In genomic region chr5:142726188-142726731, GRCh38 we compare ENCODE assay signal across 1 cellular context.
A peak's percentile ranks its signal among the peaks of the same experiment; 100 is the strongest.
TF ChIP-seq lines count a peak whose summit lies in the region.

No MANE protein-coding gene starts in this region.

TF ChIP-seq in K562, 482 proteins besides CTCF, POLR2A, EP300 and RAD21 (continued from another document and continues in another):
- TF ChIP-seq ZNF449 (CRISPR knock-in tag; IDR thresholded peaks at IDR 0.05): 0 out of 2 replicates have a peak, but pooled peaks have one; percentile 25
- TF ChIP-seq CHD4 (IDR thresholded peaks at IDR 0.05; ENCODE audit: insufficient read depth, insufficient replicate concordance, low read depth, low read length, poor library complexity, severe bottlenecking): no peak
- peak; percentile 24 for TF ChIP-seq MEIS2 (IDR thresholded peaks at IDR 0.05; ENCODE audit: partially characterized antibody)
- no peak for TF ChIP-seq POLR2B (IDR thresholded peaks at IDR 0.05; ENCODE audit: low read depth, partially characterized antibody)
- no peak for TF ChIP-seq CUX1 (CRISPR knock-in tag; IDR thresholded peaks at IDR 0.05)
- 0 out of 2 replicates have a peak, but pooled peaks have one; percentile 65 for TF ChIP-seq ZNF589 (CRISPR knock-in tag; IDR thresholded peaks at IDR 0.05; ENCODE audit: low read depth)
- peak; percentile 91 for TF ChIP-seq ATF4 (CRISPR knock-in tag; IDR thresholded peaks at IDR 0.05)
- TF ChIP-seq TAF1 (IDR thresholded peaks at IDR 0.05; ENCODE audit: control insufficient read depth, extremely low read depth, insufficient read depth, low read length, severe bottlenecking): no peak
- TF ChIP-seq ZNF41 (CRISPR knock-in tag; conservative IDR thresholded peaks at IDR 0.05): no peak
- no peak for TF ChIP-seq PHB2 (IDR thresholded peaks at IDR 0.05; ENCODE audit: low read depth)
- TF ChIP-seq E4F1 (CRISPR knock-in tag; IDR thresholded peaks at IDR 0.05; ENCODE audit: borderline replicate concordance): no peak
- TF ChIP-seq ZBTB17 (CRISPR knock-in tag; IDR thresholded peaks at IDR 0.05): no peak
- TF ChIP-seq C11orf30 (IDR thresholded peaks at IDR 0.05; ENCODE audit: low read depth): peak; percentile 26; the same call in 1 of the 2 replicates
- no peak for TF ChIP-seq FOXA1 (IDR thresholded peaks at IDR 0.05; ENCODE audit: borderline replicate concordance)
- no peak for TF ChIP-seq MYC (IDR thresholded peaks at IDR 0.05; ENCODE audit: low read depth, low read length)
- no peak for TF ChIP-seq MYC (CRISPR knock-in tag; IDR thresholded peaks at IDR 0.05; ENCODE audit: borderline replicate concordance, low read depth)
- no peak for TF ChIP-seq CEBPG (CRISPR knock-in tag; IDR thresholded peaks at IDR 0.05)
- TF ChIP-seq CEBPG (tag; conservative IDR thresholded peaks at IDR 0.05 in 1 of 2, IDR thresholded peaks at IDR 0.05 in 1 of 2): peak; percentile 91 to 99
- no peak for TF ChIP-seq ATF7 (IDR thresholded peaks at IDR 0.05)
- TF ChIP-seq ZNF785 (CRISPR knock-in tag; IDR thresholded peaks at IDR 0.05): no peak
- no peak for TF ChIP-seq ZNF277 (CRISPR knock-in tag; IDR thresholded peaks at IDR 0.05; ENCODE audit: borderline replicate concordance)
- no peak for TF ChIP-seq SREBF2 (CRISPR knock-in tag; IDR thresholded peaks at IDR 0.05)
- TF ChIP-seq BDP1 (IDR thresholded peaks at IDR 0.05; ENCODE audit: insufficient read depth, insufficient read length): no peak
- no peak for TF ChIP-seq RBM22 (IDR thresholded peaks at IDR 0.05; ENCODE audit: low read depth, low read length, poor library complexity, severe bottlenecking)
- no peak for TF ChIP-seq GTF2B (IDR thresholded peaks at IDR 0.05; ENCODE audit: extremely low read depth, insufficient read length)
- no peak for TF ChIP-seq ZKSCAN1 (IDR thresholded peaks at IDR 0.05; ENCODE audit: low read depth, low read length)
- no peak for TF ChIP-seq PHTF2 (CRISPR knock-in tag; IDR thresholded peaks at IDR 0.05)
- no peak for TF ChIP-seq PRMT5 (CRISPR knock-in tag; IDR thresholded peaks at IDR 0.05)
- TF ChIP-seq ZNF140 (CRISPR knock-in tag; IDR thresholded peaks at IDR 0.05): no peak
- peak; percentile 87 for TF ChIP-seq ZNF175 (CRISPR knock-in tag; IDR thresholded peaks at IDR 0.05; ENCODE audit: low read depth)
- TF ChIP-seq DMBX1 (CRISPR knock-in tag; IDR thresholded peaks at IDR 0.05; ENCODE audit: borderline replicate concordance): no peak
- TF ChIP-seq TRIM24 (IDR thresholded peaks at IDR 0.05): peak; percentile 90 to 95; a peak in 3 of 4 replicates
- TF ChIP-seq ZNF511 (CRISPR knock-in tag; IDR thresholded peaks at IDR 0.05): no peak
- no peak for TF ChIP-seq BRF1 (IDR thresholded peaks at IDR 0.05; ENCODE audit: borderline replicate concordance, extremely low read depth, insufficient read length)
- peak; percentile 15; the same call in 1 of the 2 replicates for TF ChIP-seq ZNF395 (CRISPR knock-in tag; IDR thresholded peaks at IDR 0.05)
- no peak for TF ChIP-seq NR3C1 (CRISPR knock-in tag; IDR thresholded peaks at IDR 0.05)
- TF ChIP-seq CREB3 (tag; conservative IDR thresholded peaks at IDR 0.05; ENCODE audit: low read depth): no peak
- peak; percentile 83 for TF ChIP-seq POLR2H (tag; IDR thresholded peaks at IDR 0.05; ENCODE audit: low read depth)
- no peak for TF ChIP-seq MXI1 (IDR thresholded peaks at IDR 0.05; ENCODE audit: low read depth, low read length)
- TF ChIP-seq ZNF644 (tag; IDR thresholded peaks at IDR 0.05; ENCODE audit: low read depth): peak; percentile 45; the same call in 1 of the 2 replicates
- 0 out of 2 replicates have a peak, but pooled peaks have one; percentile 7 for TF ChIP-seq SMAD3 (CRISPR knock-in tag; conservative IDR thresholded peaks at IDR 0.05)
- no peak for TF ChIP-seq GATAD2A (IDR thresholded peaks at IDR 0.05)
- TF ChIP-seq DLX4 (CRISPR knock-in tag; IDR thresholded peaks at IDR 0.05): no peak
- TF ChIP-seq CEBPB (tag; IDR thresholded peaks at IDR 0.05): peak; percentile 31; the same call in 1 of the 2 replicates
- TF ChIP-seq ELF2 (CRISPR knock-in tag; IDR thresholded peaks at IDR 0.05): no peak
- TF ChIP-seq ZNF146 (CRISPR knock-in tag; IDR thresholded peaks at IDR 0.05; ENCODE audit: unreplicated experiment): no peak
- peak; percentile 27; the same call in 1 of the 2 replicates for TF ChIP-seq MAFF (IDR thresholded peaks at IDR 0.05; ENCODE audit: low read length)
- TF ChIP-seq SP1 (CRISPR knock-in tag; IDR thresholded peaks at IDR 0.05): no peak
- no peak for TF ChIP-seq TAL1 (IDR thresholded peaks at IDR 0.05)
